ENCODE assay signal across 8 cellular contexts in genomic region chr6:19838442-19839236, GRCh38. TPM values are rescaled to one million over a fixed set of nuclear protein-coding genes. Genes with fewer than 3 reads are reported as not detected.
A peak's percentile ranks its signal among the peaks of the same experiment; 100 is the strongest.
DNase-seq lines count a peak whose midpoint lies in the region; ATAC-seq and TF ChIP-seq lines count a peak whose summit lies in the region.
"Had no signal": no experiment of that assay in that cellular context is flagged by ENCODE, and none has a peak within 500 bp of the region (broad histone marks: within the 10 kb centered on the region; RNA-seq: fewer than 3 reads in every experiment).

No MANE protein-coding gene starts in this region.

- peak overlapping the region; percentile 48 for H3K27ac ChIP-seq in duodenal mucosa (ENCODE audit: low read depth, low read length)

- DNase-seq in NCI-H2171 treated with DMSO at 0.1 percent for 48 hours (lab: John Stamatoyannopoulos, UW) (peak; percentile 88), lung microvascular endothelial cell (ENCODE audit: low read depth in 2 of 2) (peak; percentile 1 to 30), GOT3 (lab: John Stamatoyannopoulos, UW) (no peak), erythroblast (lab: John Stamatoyannopoulos, UW) (no peak), HPDE6-E6E7 (ENCODE audit: extremely low spot score) (no peak)

- H3K9ac ChIP-seq in duodenal mucosa (ENCODE audit: low read depth in 1 of 2, low read length in 2 of 2) = peak overlapping the region; percentile 73 to 81

- H3K4me1 ChIP-seq in duodenal mucosa (ENCODE audit: control insufficient read depth in 1 of 2, insufficient read depth in 2 of 2, low read length in 2 of 2) = peaks cover 0 to 9% of the 10 kb centered on the region in 2 donors

- H3K36me3 ChIP-seq in duodenal mucosa (ENCODE audit: control insufficient read depth in 1 of 2, insufficient read depth in 2 of 2, low read length in 2 of 2) = no peaks in the 10 kb centered on the region

- H3K27me3 ChIP-seq in duodenal mucosa (ENCODE audit: control insufficient read depth in 1 of 2, insufficient read depth in 2 of 2, low read length in 2 of 2) = peaks cover 0 to 9% of the 10 kb centered on the region in 2 donors

- TF ChIP-seq POLR2A in erythroblast (IDR thresholded peaks at IDR 0.05; ENCODE audit: low read length) = no peak

- no peaks in the 10 kb centered on the region for H3K9me3 ChIP-seq in duodenal mucosa (ENCODE audit: control insufficient read depth in 1 of 2, low read length in 2 of 2)

- ATAC-seq in GM19395 (IDR thresholded peaks at IDR 0.05; ENCODE audit: unreplicated experiment) = peak; percentile 50

- H3K4me3 ChIP-seq in duodenal mucosa (ENCODE audit: low read depth in 1 of 2, low read length in 2 of 2) = peak overlapping the region; percentile 77 to 86

RNA-seq across cellular contexts. Expression of gene ID4, which starts 1.5 kb away (rescaled TPM):
- total RNA-seq in lung microvascular endothelial cell = 0.22 and 0.60 TPM in 2 replicates
- total RNA-seq: T-helper 1 cell treated with Interleukin-12 subunit alpha and Interleukin-12 subunit beta and Interleukin-4 antibody, amounts not matched to agents 30 ng/mL and 1 ng/mL, for 36 hours had no signal

Comparison
In these comparisons a context has a peak if more than half of its experiments do, and no peak if none do; other contexts are left out.
1. DNase-seq: peak in NCI-H2171 treated with DMSO at 0.1 percent for 48 hours (single experiment) and lung microvascular endothelial cell (2 of 2); none in GOT3 (single experiment), erythroblast (0 of 2) and HPDE6-E6E7 (single experiment).